Comparison of ENCODE assay signal across 9 cellular contexts in genomic region chr3:149553781-149554451, GRCh38.
DNase-seq lines count a peak whose midpoint lies in the region; ATAC-seq, FAIRE-seq and TF ChIP-seq lines count a peak whose summit lies in the region.
"Had no signal": no experiment of that assay in that cellular context is flagged by ENCODE, and none has a peak within 500 bp of the region (broad histone marks: within the 10 kb centered on the region; RNA-seq: fewer than 3 reads in every experiment).

No MANE protein-coding gene starts in this region.

- H3K27me3 Mint-ChIP-seq in activated T-helper 1 cell treated with anti-CD3 and anti-CD28 coated beads, Interleukin-12 subunit alpha, Interleukin-12 subunit beta, Interleukin-2, Interleukin-4 antibody, amounts not matched to agents 30 ng/mL and 10 ng/mL and 1 ng/mL, durations not matched to agents 14 hours and 24 hours and 36 hours (ENCODE audit: insufficient read depth), result peaks cover 11% of the 10 kb centered on the region

- H3K27ac Mint-ChIP-seq in activated T-helper 1 cell treated with anti-CD3 and anti-CD28 coated beads, Interleukin-12 subunit alpha, Interleukin-12 subunit beta, Interleukin-2, Interleukin-4 antibody, amounts not matched to agents 30 ng/mL and 10 ng/mL and 1 ng/mL, durations not matched to agents 14 hours and 24 hours and 36 hours, result no peak overlapping the region

- H3K9me3 Mint-ChIP-seq in activated T-helper 1 cell treated with anti-CD3 and anti-CD28 coated beads, Interleukin-12 subunit alpha, Interleukin-12 subunit beta, Interleukin-2, Interleukin-4 antibody, amounts not matched to agents 30 ng/mL and 10 ng/mL and 1 ng/mL, durations not matched to agents 14 hours and 24 hours and 36 hours, result no peaks in the 10 kb centered on the region

- H3K9me3 ChIP-seq in SJSA1 (replicated peaks) (no peaks in the 10 kb centered on the region), upper lobe of left lung (no peaks in the 10 kb centered on the region)

- H3K36me3 ChIP-seq in SJSA1 (peaks cover 9% of the 10 kb centered on the region), upper lobe of left lung (no peaks in the 10 kb centered on the region)

- 66 to 68% methylated on average over 13 of the region's 13 CpGs for WGBS in upper lobe of left lung, 2 donors

- H3K27me3 ChIP-seq in SJSA1 (replicated peaks), result no peaks in the 10 kb centered on the region
- H3K27me3 ChIP-seq in upper lobe of left lung, result no peaks in the 10 kb centered on the region

- intact Hi-C loops in activated T-helper 1 cell treated with anti-CD3 and anti-CD28 coated beads, Interleukin-12 subunit alpha, Interleukin-12 subunit beta, Interleukin-2, Interleukin-4 antibody, amounts not matched to agents 30 ng/mL and 10 ng/mL and 1 ng/mL, durations not matched to agents 14 hours and 24 hours and 36 hours (cut with micrococcal nuclease), result no loop called here

- FAIRE-seq in GM12891 (lab: Jason Lieb, UNC), result no peak

- peaks cover 53% of the 10 kb centered on the region for H3K4me1 ChIP-seq in SJSA1 (replicated peaks)
- peaks cover 7 to 20% (median 14%) of the 10 kb centered on the region in 4 donors for H3K4me1 ChIP-seq in upper lobe of left lung

- no peak for TF ChIP-seq EP300 in upper lobe of left lung (IDR thresholded peaks at IDR 0.05)

- H3K36me3 Mint-ChIP-seq in activated T-helper 1 cell treated with anti-CD3 and anti-CD28 coated beads, Interleukin-12 subunit alpha, Interleukin-12 subunit beta, Interleukin-2, Interleukin-4 antibody, amounts not matched to agents 30 ng/mL and 10 ng/mL and 1 ng/mL, durations not matched to agents 14 hours and 24 hours and 36 hours (ENCODE audit: low read depth), result no peaks in the 10 kb centered on the region

- DNase-seq in SJSA1 (ENCODE audit: low read depth in 1 of 2, low spot score in 2 of 2) (peak; percentile 44 to 54), fibroblast of mammary gland (ENCODE audit: low read depth) (peak; percentile 90), mucosa of gallbladder (ENCODE audit: low spot score) (peak; percentile 50), upper lobe of left lung (no peak), GM12891 (ENCODE audit: insufficient read length, low spot score) (no peak), T-helper 2 cell (no peak), RWPE1 (ENCODE audit: low spot score) (no peak)
- no peak for DNase-seq in activated T-helper 1 cell treated with anti-CD3 and anti-CD28 coated beads, Interleukin-12 subunit alpha, Interleukin-12 subunit beta, Interleukin-2, Interleukin-4 antibody, amounts not matched to agents 30 ng/mL and 10 ng/mL and 1 ng/mL, durations not matched to agents 14 hours and 24 hours and 36 hours (ENCODE audit: low spot score)
- DNase-seq: NCI-H1694 treated with DMSO at 0.1 percent for 48 hours had no signal

- peak overlapping the region; percentile 83 for H3K27ac ChIP-seq in SJSA1
- peak overlapping the region in 3 of 4 donors; percentile 11 to 51 (median 15) for H3K27ac ChIP-seq in upper lobe of left lung
- H3K27ac ChIP-seq in RWPE1, result no peak overlapping the region; the same call in 1 of the 2 replicates

- peak in 1 of 2 donors; percentile 88 for ATAC-seq in upper lobe of left lung (ENCODE audit: low FRiP score in 2 of 2)

- H3K4me3 Mint-ChIP-seq in activated T-helper 1 cell treated with anti-CD3 and anti-CD28 coated beads, Interleukin-12 subunit alpha, Interleukin-12 subunit beta, Interleukin-2, Interleukin-4 antibody, amounts not matched to agents 30 ng/mL and 10 ng/mL and 1 ng/mL, durations not matched to agents 14 hours and 24 hours and 36 hours, result no peak overlapping the region

- CTCF ChIA-PET in RWPE1 (lab: Yijun Ruan, JAX), result interaction anchor here (0.6 kb wide), 1 partner anchor 128 kb away, joined by 3 read pairs; no protein-coding TSS in a partner anchor

- TF ChIP-seq CTCF in fibroblast of mammary gland (conservative IDR thresholded peaks at IDR 0.05; ENCODE audit: control insufficient read depth, insufficient read depth, low read depth, low read length), result no peak
- TF ChIP-seq CTCF in upper lobe of left lung (IDR thresholded peaks at IDR 0.05), result no peak
- TF ChIP-seq CTCF in RWPE1 (conservative IDR thresholded peaks at IDR 0.05; ENCODE audit: low read depth), result no peak

- POLR2A ChIA-PET in RWPE1 (lab: Yijun Ruan, JAX; ENCODE audit: low non-redundant PET), result no interaction called here

- no peak for TF ChIP-seq POLR2A in upper lobe of left lung (IDR thresholded peaks at IDR 0.05)
- no peak for TF ChIP-seq POLR2A in GM12891 (IDR thresholded peaks at IDR 0.05; ENCODE audit: low read depth, low read length)

- H3K4me1 Mint-ChIP-seq in activated T-helper 1 cell treated with anti-CD3 and anti-CD28 coated beads, Interleukin-12 subunit alpha, Interleukin-12 subunit beta, Interleukin-2, Interleukin-4 antibody, amounts not matched to agents 30 ng/mL and 10 ng/mL and 1 ng/mL, durations not matched to agents 14 hours and 24 hours and 36 hours (ENCODE audit: low read depth), result peaks cover 9% of the 10 kb centered on the region

- H3K4me3 ChIP-seq in SJSA1, result no peak overlapping the region
- no peak overlapping the region for H3K4me3 ChIP-seq in fibroblast of mammary gland (ENCODE audit: control insufficient read depth, low read depth, low read length)
- no peak overlapping the region for H3K4me3 ChIP-seq in upper lobe of left lung

TF ChIP-seq in GM12891, 5 proteins besides CTCF, POLR2A, EP300 and RAD21:
- TF ChIP-seq POLR2AphosphoS5 (IDR thresholded peaks at IDR 0.05; ENCODE audit: low read depth, low read length) (no peak), PAX5 (IDR thresholded peaks at IDR 0.05; ENCODE audit: insufficient read depth, low read length, severe bottlenecking) (no peak), SPI1 (IDR thresholded peaks at IDR 0.05; ENCODE audit: low read depth, low read length) (no peak)

Comparison
In these comparisons a context has a peak if more than half of its experiments do, and no peak if none do; other contexts are left out.
1. DNase-seq: peak in SJSA1 (2 of 2), fibroblast of mammary gland (single experiment) and mucosa of gallbladder (single experiment); none in upper lobe of left lung (0 of 2), GM12891 (single experiment), T-helper 2 cell (0 of 5), RWPE1 (single experiment) and activated T-helper 1 cell treated with anti-CD3 and anti-CD28 coated beads, Interleukin-12 subunit alpha, Interleukin-12 subunit beta, Interleukin-2, Interleukin-4 antibody, amounts not matched to agents 30 ng/mL and 10 ng/mL and 1 ng/mL, durations not matched to agents 14 hours and 24 hours and 36 hours (single experiment).